28 cellular contexts compared by ENCODE assay signal in the genomic region with DNA sequence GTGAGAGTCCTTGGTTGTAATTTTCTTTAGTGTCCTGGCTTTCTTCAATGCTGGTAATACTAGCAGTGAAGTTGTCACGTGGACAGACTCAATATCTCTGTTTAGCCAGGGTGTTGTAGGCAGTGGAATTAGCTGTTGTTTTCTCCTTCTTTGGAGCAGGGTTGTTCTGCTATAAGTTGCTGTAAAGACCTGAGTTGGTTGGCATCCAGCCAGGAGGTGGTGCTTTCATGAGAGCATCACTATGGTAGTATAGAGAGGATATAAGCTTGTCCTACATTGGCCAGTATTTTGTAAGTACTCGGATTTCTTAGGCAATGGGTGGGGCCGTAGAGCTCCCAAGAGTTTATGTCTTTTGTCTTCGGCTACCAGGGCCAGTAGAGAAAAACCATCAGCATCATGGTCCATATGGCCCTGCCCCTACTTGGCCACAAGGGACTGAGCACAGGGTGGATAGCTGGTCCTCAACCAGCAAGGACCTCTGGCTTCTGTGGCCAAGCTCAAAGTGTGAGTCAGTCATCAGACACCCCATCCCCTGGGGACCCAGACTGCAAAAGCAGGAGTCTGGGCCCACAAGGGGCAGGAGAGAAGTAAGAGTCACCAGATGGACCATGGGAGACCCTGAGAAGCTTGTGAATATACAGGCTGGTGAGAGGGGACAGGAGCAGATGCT.
"Had no signal": no experiment of that assay in that cellular context is flagged by ENCODE, and none has a peak within 500 bp of the region (broad histone marks: within the 10 kb centered on the region; RNA-seq: fewer than 3 reads in every experiment).

No MANE protein-coding gene starts in this region.

- H3K27ac ChIP-seq: ascending aorta, breast epithelium, cardiac muscle cell, colonic mucosa, dorsolateral prefrontal cortex, foreskin keratinocyte, gastrocnemius medialis, heart left ventricle had no signal

- H3K4me1 ChIP-seq: ascending aorta, breast epithelium, colonic mucosa, foreskin keratinocyte, gastrocnemius medialis had no signal

- H3K36me3 ChIP-seq: ascending aorta, breast epithelium, cardiac muscle cell, colonic mucosa, gastrocnemius medialis, heart left ventricle had no signal

- H3K9me3 ChIP-seq: colonic mucosa, gastrocnemius medialis had no signal

- H3K4me3 ChIP-seq: ascending aorta, breast epithelium, cardiac muscle cell, colonic mucosa, dorsolateral prefrontal cortex, gastrocnemius medialis, heart left ventricle had no signal

- H3K27me3 ChIP-seq: ascending aorta, breast epithelium, colonic mucosa, dorsolateral prefrontal cortex, gastrocnemius medialis, heart left ventricle had no signal

- DNase-seq: activated CD4-positive, alpha-beta memory T cell treated with anti-CD3 and anti-CD28 coated beads, Interleukin-2, amount 10 ng/mL, durations not matched to agents 7 days and 5 days; activated CD4-positive, alpha-beta T cell treated with anti-CD3 and anti-CD28 coated beads for 36 hours; activated CD4-positive, alpha-beta T cell treated with anti-CD3 and anti-CD28 coated beads, Interleukin-2, amount 10 ng/mL, durations not matched to agents 7 days and 5 days; activated CD4-positive, alpha-beta T cell treated with anti-CD3 and anti-CD28 coated beads, Interleukin-2, amount 50 U/mL, for 4 hours; activated CD4-positive, CD25-positive, alpha-beta regulatory T cell; activated CD4-positive, CD25-positive, alpha-beta regulatory T cell treated with anti-CD3 and anti-CD28 coated beads, Interleukin-2, amount 50 U/mL, for 72 hours; activated CD8-positive, alpha-beta memory T cell treated with anti-CD3 and anti-CD28 coated beads, Interleukin-2, amount 50 U/mL, for 48 hours; activated gamma-delta T cell; activated naive CD4-positive, alpha-beta T cell; activated naive CD4-positive, alpha-beta T cell treated with anti-CD3 and anti-CD28 coated beads, Interleukin-2, amount 10 ng/mL, durations not matched to agents 7 days and 5 days; activated naive CD8-positive, alpha-beta T cell treated with anti-CD3 and anti-CD28 coated beads, Interleukin-2, amount 10 ng/mL, durations not matched to agents 7 days and 5 days; activated T-cell treated with anti-CD3 and anti-CD28 coated beads for 4 hours; activated T-cell treated with anti-CD3 and anti-CD28 coated beads, Interleukin-2, amount 50 U/mL, for 24 hours; activated T-cell treated with anti-CD3 and anti-CD28 coated beads, Interleukin-2, amount 50 U/mL, for 72 hours; central memory CD4-positive, alpha-beta T cell; cerebellar nuclear complex; colonic mucosa; dorsolateral prefrontal cortex; effector memory CD4-positive, alpha-beta T cell; endodermal cell; foreskin keratinocyte; gastrocnemius medialis; glutamatergic neuron; heart left ventricle; T-helper 2 cell had no signal
